ENCODE assay signal across 11 cellular contexts in the genomic region with DNA sequence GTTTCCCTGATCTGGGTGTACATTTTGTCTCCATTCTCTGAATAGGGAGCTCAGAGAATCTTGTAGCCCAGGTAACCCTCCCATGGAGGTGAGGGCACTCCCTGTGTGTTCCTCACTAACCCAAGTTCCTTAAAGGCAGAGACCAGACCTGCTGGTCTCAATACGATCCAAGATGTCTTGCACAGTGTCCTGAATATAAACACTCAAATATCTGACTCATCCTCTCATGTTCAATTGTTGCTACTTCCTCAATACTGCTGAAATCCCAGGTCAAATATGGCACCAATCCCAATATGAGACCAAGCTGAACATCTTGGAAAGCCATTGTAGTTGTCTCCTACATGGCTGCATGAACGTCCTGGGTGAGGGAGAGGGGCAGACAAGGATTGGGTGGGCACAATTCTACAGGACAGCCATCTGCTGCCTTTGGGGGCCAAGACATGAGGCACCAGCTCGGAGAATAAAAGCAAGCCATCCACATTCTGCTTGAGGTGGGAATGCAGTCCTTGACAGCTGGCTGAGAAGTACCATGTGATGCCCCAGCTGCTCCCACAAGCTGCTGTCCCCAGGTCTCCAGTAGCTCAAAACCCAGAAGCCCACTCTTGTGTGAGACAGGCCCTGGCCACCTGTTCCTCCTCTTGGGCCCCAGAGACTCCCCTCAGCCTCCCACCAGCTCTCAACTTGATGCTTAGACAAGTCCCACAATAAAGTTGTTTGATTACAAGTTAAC. TPM values are rescaled to one million over a fixed set of nuclear protein-coding genes. Genes with fewer than 3 reads are reported as not detected.
DNase-seq lines count a peak whose midpoint lies in the region; ATAC-seq and TF ChIP-seq lines count a peak whose summit lies in the region.
"Had no signal": no experiment of that assay in that cellular context is flagged by ENCODE, and none has a peak within 500 bp of the region (broad histone marks: within the 10 kb centered on the region; RNA-seq: fewer than 3 reads in every experiment).

No MANE protein-coding gene starts in this region.

- H3K36me3 Mint-ChIP-seq in T-helper 2 cell treated with Interferon-gamma antibody and Interleukin-4, amounts not matched to agents 5 μg/mL and 100 μg/mL, for 36 hours (ENCODE audit: low read depth): peaks cover 7% of the 10 kb centered on the region

- H3K9ac ChIP-seq in fibroblast of lung (ENCODE audit: insufficient read depth, low read length): no peak overlapping the region

- no peak overlapping the region for H2AFZ ChIP-seq in fibroblast of lung (ENCODE audit: low read length)

- ATAC-seq in RWPE2 (ENCODE audit: low read depth): no peak

- no peak overlapping the region for H3K4me3 ChIP-seq in RWPE2 (ENCODE audit: severe bottlenecking)
- H3K4me3 ChIP-seq in fibroblast of lung (replicated peaks in 1 of 4; ENCODE audit: control extremely low read depth in 1 of 4, insufficient read depth in 1 of 4, low read depth in 3 of 4, low read length in 4 of 4): no peak overlapping the region
- no peak overlapping the region for H3K4me3 ChIP-seq in stomach
- no peak overlapping the region for H3K4me3 ChIP-seq in H7 (ENCODE audit: insufficient read depth, low read depth, low read length)

- no peak overlapping the region for H3K4me3 Mint-ChIP-seq in T-helper 2 cell treated with Interferon-gamma antibody and Interleukin-4, amounts not matched to agents 5 μg/mL and 100 μg/mL, for 36 hours

- no peak for DNase-seq in T-helper 2 cell treated with Interferon-gamma antibody and Interleukin-4, amounts not matched to agents 5 μg/mL and 100 μg/mL, for 36 hours (ENCODE audit: low spot score)
- DNase-seq in T-helper 2 cell (no peak), RWPE2 (ENCODE audit: low spot score) (no peak), fibroblast of lung (ENCODE audit: low read depth in 2 of 2) (peak in 1 of 2 donors; percentile 30), stomach (no peak), activated gamma-delta T cell (lab: John Stamatoyannopoulos, UW) (no peak), NCI-H187 treated with DMSO at 0.1 percent for 48 hours (lab: John Stamatoyannopoulos, UW) (no peak), H7 (no peak)
- DNase-seq: cerebellar nuclear complex, mesendoderm had no signal

- no peaks in the 10 kb centered on the region for H4K20me1 ChIP-seq in fibroblast of lung (ENCODE audit: control insufficient read depth, extremely low read depth, insufficient read depth, low read length)

- TF ChIP-seq EP300 in stomach (IDR thresholded peaks at IDR 0.05): no peak

- peak overlapping the region; percentile 18 for H3K4me2 ChIP-seq in fibroblast of lung (ENCODE audit: extremely low read depth, insufficient read depth, low read length)

- H3K9me3 ChIP-seq in RWPE2 (ENCODE audit: severe bottlenecking): no peaks in the 10 kb centered on the region
- H3K9me3 ChIP-seq in fibroblast of lung (ENCODE audit: control insufficient read depth, insufficient read depth, low read depth, low read length): no peaks in the 10 kb centered on the region
- no peaks in the 10 kb centered on the region for H3K9me3 ChIP-seq in stomach

- H3K27me3 ChIP-seq in RWPE2 (ENCODE audit: insufficient read depth, poor library complexity, severe bottlenecking) (no peaks in the 10 kb centered on the region), fibroblast of lung (ENCODE audit: control insufficient read depth, insufficient read depth, low read length) (no peaks in the 10 kb centered on the region), stomach (no peaks in the 10 kb centered on the region), H7 (ENCODE audit: control insufficient read depth, insufficient read depth, low read length) (no peaks in the 10 kb centered on the region)

- H3K27ac Mint-ChIP-seq in T-helper 2 cell treated with Interferon-gamma antibody and Interleukin-4, amounts not matched to agents 5 μg/mL and 100 μg/mL, for 36 hours: peak overlapping the region; percentile 42

- no peaks in the 10 kb centered on the region for H3K9me3 Mint-ChIP-seq in T-helper 2 cell treated with Interferon-gamma antibody and Interleukin-4, amounts not matched to agents 5 μg/mL and 100 μg/mL, for 36 hours

- TF ChIP-seq POLR2A in stomach (IDR thresholded peaks at IDR 0.05): no peak

- peaks cover 68% of the 10 kb centered on the region for H3K79me2 ChIP-seq in fibroblast of lung (ENCODE audit: control insufficient read depth, insufficient read depth, low read length)

- H3K4me1 ChIP-seq in RWPE2 (ENCODE audit: insufficient read depth, poor library complexity, severe bottlenecking) (peaks cover 44% of the 10 kb centered on the region), fibroblast of lung (ENCODE audit: control insufficient read depth, extremely low read depth, insufficient read depth, low read length) (peaks cover 34% of the 10 kb centered on the region), stomach (peaks cover 77 to 100% (median 94%) of the 10 kb centered on the region in 4 donors)

- H3K27me3 Mint-ChIP-seq in T-helper 2 cell treated with Interferon-gamma antibody and Interleukin-4, amounts not matched to agents 5 μg/mL and 100 μg/mL, for 36 hours (ENCODE audit: low read depth): no peaks in the 10 kb centered on the region

- H3K27ac ChIP-seq in RWPE2 (ENCODE audit: poor library complexity, severe bottlenecking) (peak overlapping the region; percentile 81), fibroblast of lung (ENCODE audit: insufficient read depth, low read length) (peak overlapping the region; percentile 33), stomach (peak overlapping the region; percentile 4 to 98 (median 77))

- WGBS in stomach, 5 donors: 64 to 81% (median 76%) methylated on average over 3 of the region's 3 CpGs

- H3K4me1 Mint-ChIP-seq in T-helper 2 cell treated with Interferon-gamma antibody and Interleukin-4, amounts not matched to agents 5 μg/mL and 100 μg/mL, for 36 hours (ENCODE audit: low read depth): peaks cover 61% of the 10 kb centered on the region

- TF ChIP-seq CTCF in RWPE2 (IDR thresholded peaks at IDR 0.05; ENCODE audit: poor library complexity, severe bottlenecking) (no peak), fibroblast of lung (conservative IDR thresholded peaks at IDR 0.05 in 1 of 2, IDR thresholded peaks at IDR 0.05 in 1 of 2; ENCODE audit: low read depth in 1 of 2, low read length in 2 of 2) (no peak), stomach (IDR thresholded peaks at IDR 0.05) (no peak)

- H3K36me3 ChIP-seq in RWPE2 (ENCODE audit: low read depth): peaks cover 8% of the 10 kb centered on the region
- H3K36me3 ChIP-seq in fibroblast of lung (ENCODE audit: control insufficient read depth, insufficient read depth, low read length): no peaks in the 10 kb centered on the region
- H3K36me3 ChIP-seq in stomach: no peaks in the 10 kb centered on the region
- no peaks in the 10 kb centered on the region for H3K36me3 ChIP-seq in H7 (replicated peaks; ENCODE audit: control insufficient read depth, insufficient read depth, low read length)

- intact Hi-C loops in stomach (cut with DNase I; ENCODE audit: low total_unique reads): no loop called here

RNA-seq across cellular contexts. Expression of a gene that starts 18.2 kb away (rescaled TPM):
- 73.3 and 75.5 TPM in 2 replicates for total RNA-seq in fibroblast of lung
- 28.4 and 49.4 TPM in 2 replicates for polyA plus RNA-seq in fibroblast of lung
- 21.9 and 37.5 TPM in 2 replicates for polyA plus RNA-seq in fibroblast of lung (2012)
- 30.3 and 55.1 TPM in 2 replicates for polyA minus RNA-seq in fibroblast of lung (ENCODE audit: low replicate concordance)
- total RNA-seq in stomach: 10 to 100 TPM; 38.2 to 61.7 (median 58.3) TPM
- 10 to 100 TPM in 2 of 3 donors, 1 to 10 TPM in 1; 9.3 to 12.4 (median 11.7) TPM for polyA plus RNA-seq in stomach
- 9.9 and 15.7 TPM in 2 replicates for total RNA-seq in H7 (2014; rRNA removed; shearing (Covaris generic))

RNA-seq across cellular contexts. Expression of a gene that starts 33.1 kb away (rescaled TPM):
- not detected in 2 replicates for total RNA-seq in fibroblast of lung
- 0.03 TPM in 1 of 2 replicates, not detected in the other for polyA plus RNA-seq in fibroblast of lung
- polyA plus RNA-seq in fibroblast of lung (2012): 0.07 TPM in 1 of 2 replicates, not detected in the other
- polyA minus RNA-seq in fibroblast of lung (ENCODE audit: low replicate concordance): not detected in 2 replicates
- total RNA-seq in stomach: under 1 TPM in 2 of 5 donors, not detected in 3; 0.29 to 0.45 TPM
- polyA plus RNA-seq in stomach: not detected
- not detected in 2 replicates for total RNA-seq in H7 (2014; rRNA removed; shearing (Covaris generic))
- total RNA-seq: A673 had no signal
